14 cellular contexts compared by ENCODE assay signal in the genomic region with DNA sequence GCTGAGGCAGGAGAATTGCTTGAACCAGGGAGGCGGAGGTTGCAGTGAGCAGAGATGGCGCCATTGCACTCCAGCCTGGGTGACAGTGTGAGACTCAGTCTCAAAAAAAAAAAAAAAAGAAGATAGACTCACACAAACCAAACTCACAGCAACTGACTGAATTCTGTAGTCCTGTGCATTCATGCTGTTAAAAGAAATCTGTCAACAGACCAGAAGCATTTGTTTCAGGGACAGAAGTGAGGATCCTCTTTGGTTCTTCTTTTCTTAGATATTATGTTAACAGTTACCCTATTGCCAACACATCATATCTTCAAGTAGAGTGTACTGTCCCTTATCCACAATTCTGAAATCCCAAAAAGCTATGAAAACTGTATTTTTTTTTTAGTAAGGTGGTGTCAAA.
A peak's percentile ranks its signal among the peaks of the same experiment; 100 is the strongest.
DNase-seq lines count a peak whose midpoint lies in the region; ATAC-seq lines count a peak whose summit lies in the region.
"Had no signal": no experiment of that assay in that cellular context is flagged by ENCODE, and none has a peak within 500 bp of the region (broad histone marks: within the 10 kb centered on the region; RNA-seq: fewer than 3 reads in every experiment).

No MANE protein-coding gene starts in this region.

- peak; percentile 45 for DNase-seq in NCI-H69 (lab: John Stamatoyannopoulos, UW)
- no peak for DNase-seq in activated naive CD4-positive, alpha-beta T cell (lab: John Stamatoyannopoulos, UW)
- DNase-seq in stimulated activated CD4-positive, alpha-beta T cell treated with anti-CD3 and anti-CD28 coated beads, Interleukin-4, amount 100 ng/mL, for 24 hours, result no peak
- DNase-seq: 8988T; ACHN; AML-193; Caco-2; Calu3; CD4-positive, alpha-beta T cell; CD8-positive, alpha-beta T cell; DMS79 treated with DMSO at 0.1 percent for 48 hours; GF-D8 had no signal

- ATAC-seq in HG02610 (IDR thresholded peaks at IDR 0.05; ENCODE audit: unreplicated experiment) (peak; percentile 71), HG02852 (IDR thresholded peaks at IDR 0.05; ENCODE audit: unreplicated experiment) (peak; percentile 52)
- ATAC-seq: CD8-positive, alpha-beta T cell had no signal
